In the genomic region with DNA sequence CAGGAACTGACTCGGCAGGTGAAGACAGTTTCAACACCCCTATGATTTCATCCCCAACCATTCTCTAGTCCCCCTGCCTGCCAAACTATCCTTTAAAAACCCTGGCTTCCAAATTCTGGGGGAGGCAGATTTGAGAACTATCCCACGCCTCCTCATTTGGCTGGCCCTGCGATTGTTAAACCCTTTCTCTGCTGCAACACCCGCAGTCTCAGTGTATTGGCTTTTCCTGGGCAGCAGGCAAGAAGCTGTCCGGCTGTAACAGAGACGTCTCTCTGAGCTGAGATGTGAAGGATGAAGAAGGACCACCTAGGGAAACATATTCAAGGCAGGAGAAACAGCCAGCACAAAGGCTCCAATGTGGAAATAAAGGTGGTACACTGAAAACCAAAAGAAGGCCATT, we compare ENCODE assay signal across 20 cellular contexts. TPM values are rescaled to one million over a fixed set of nuclear protein-coding genes. Genes with fewer than 3 reads are reported as not detected.
DNase-seq lines count a peak whose midpoint lies in the region; ATAC-seq and TF ChIP-seq lines count a peak whose summit lies in the region.
"Had no signal": no experiment of that assay in that cellular context is flagged by ENCODE, and none has a peak within 500 bp of the region (broad histone marks: within the 10 kb centered on the region; RNA-seq: fewer than 3 reads in every experiment).

No MANE protein-coding gene starts in this region.

- TF ChIP-seq CTCF in nephron (IDR thresholded peaks at IDR 0.05; ENCODE audit: unreplicated experiment in 3 of 3), result no peak
- no peak for TF ChIP-seq CTCF in GM20000 (IDR thresholded peaks at IDR 0.05; ENCODE audit: extremely low read depth, missing control alignments)

- no peak for DNase-seq in activated CD4-positive, alpha-beta T cell treated with anti-CD3 and anti-CD28 coated beads, Interleukin-2, amount 10 ng/mL, durations not matched to agents 24 days and 14 days
- DNase-seq in activated CD4-positive, alpha-beta T cell treated with anti-CD3 and anti-CD28 coated beads for 48 hours, result no peak
- DNase-seq in T-cell (no peak), GM20000 (ENCODE audit: low spot score) (no peak)
- DNase-seq: activated naive CD4-positive, alpha-beta T cell; activated T-cell treated with anti-CD3 and anti-CD28 coated beads for 4 hours; amniotic stem cell; brain microvascular endothelial cell; DMS 273 treated with DMSO at 0.1 percent for 48 hours; EL; HFFc6; mesenchymal stem cell; NCI-H1436 treated with DMSO at 0.1 percent for 48 hours; NCI-H446; psoas muscle; stimulated activated naive CD4-positive, alpha-beta T cell treated with Interleukin-2 at 50 U/mL for 16 hours; T-helper 1 cell had no signal

- H3K27ac Mint-ChIP-seq in activated CD4-positive, alpha-beta T cell treated with anti-CD3 and anti-CD28 coated beads, Interleukin-2, amount 10 ng/mL, durations not matched to agents 24 days and 14 days, result peak overlapping the region; percentile 20
- H3K27ac Mint-ChIP-seq in T-cell, result peak overlapping the region; percentile 26 to 60
- peak overlapping the region in 2 of 3 experiments; percentile 52 to 54 for H3K27ac Mint-ChIP-seq in nephron
- H3K27ac Mint-ChIP-seq: HFFc6 had no signal

- peaks cover 10% of the 10 kb centered on the region for H3K4me1 Mint-ChIP-seq in activated CD4-positive, alpha-beta T cell treated with anti-CD3 and anti-CD28 coated beads, Interleukin-2, amount 10 ng/mL, durations not matched to agents 24 days and 14 days
- H3K4me1 Mint-ChIP-seq in T-cell (peaks cover 15 to 26% (median 18%) of the 10 kb centered on the region in 3 donors), nephron (peaks cover 10% of the 10 kb centered on the region)

- ATAC-seq in T-cell (replicated peaks in 1 of 4), result no peak
- no peak for ATAC-seq in HG02571 (IDR thresholded peaks at IDR 0.05; ENCODE audit: unreplicated experiment)
- ATAC-seq: left lobe of liver, psoas muscle had no signal

- peaks cover 7% of the 10 kb centered on the region for H3K9me3 Mint-ChIP-seq in activated CD4-positive, alpha-beta T cell treated with anti-CD3 and anti-CD28 coated beads, Interleukin-2, amount 10 ng/mL, durations not matched to agents 24 days and 14 days
- H3K9me3 Mint-ChIP-seq in T-cell (peaks cover 0 to 8% (median 0%) of the 10 kb centered on the region in 3 donors), nephron (no peaks in the 10 kb centered on the region)

- POLR2A ChIA-PET in T-cell (lab: Charles Lee), result no interaction called here

- intact Hi-C loops in activated CD4-positive, alpha-beta T cell treated with anti-CD3 and anti-CD28 coated beads, Interleukin-2, amount 10 ng/mL, durations not matched to agents 24 days and 14 days (cut with micrococcal nuclease), result no loop called here

- no peak overlapping the region for H3K4me3 Mint-ChIP-seq in activated CD4-positive, alpha-beta T cell treated with anti-CD3 and anti-CD28 coated beads, Interleukin-2, amount 10 ng/mL, durations not matched to agents 24 days and 14 days
- H3K4me3 Mint-ChIP-seq in T-cell, result no peak overlapping the region
- no peak overlapping the region for H3K4me3 Mint-ChIP-seq in nephron
- H3K4me3 Mint-ChIP-seq: HFFc6 had no signal

- H3K27me3 Mint-ChIP-seq in activated CD4-positive, alpha-beta T cell treated with anti-CD3 and anti-CD28 coated beads, Interleukin-2, amount 10 ng/mL, durations not matched to agents 24 days and 14 days, result no peaks in the 10 kb centered on the region
- H3K27me3 Mint-ChIP-seq in T-cell (no peaks in the 10 kb centered on the region), nephron (ENCODE audit: low read depth) (no peaks in the 10 kb centered on the region)

- CTCF ChIA-PET in T-cell (lab: Charles Lee), result interaction anchor here in 1 of 2 donors (0.6 kb wide), 1 partner anchor 356 kb away, joined by 3 read pairs; no protein-coding TSS in a partner anchor

- peaks cover 75% of the 10 kb centered on the region for H3K36me3 Mint-ChIP-seq in activated CD4-positive, alpha-beta T cell treated with anti-CD3 and anti-CD28 coated beads, Interleukin-2, amount 10 ng/mL, durations not matched to agents 24 days and 14 days (ENCODE audit: low read depth)
- H3K36me3 Mint-ChIP-seq in T-cell (peaks cover 64% of the 10 kb centered on the region), nephron (ENCODE audit: low read depth) (peaks cover 77% of the 10 kb centered on the region)

RNA-seq across cellular contexts. Expression of a gene that starts 6.6 kb away (rescaled TPM):
- 53.3 and 61.2 TPM in 2 replicates for total RNA-seq in activated CD4-positive, alpha-beta T cell treated with anti-CD3 and anti-CD28 coated beads, Interleukin-2, amount 10 ng/mL, durations not matched to agents 24 days and 14 days
- total RNA-seq in T-cell, result 100 to 1,000 TPM in 2 of 5 donors, 10 to 100 TPM in 3; 73.0 to 123 (median 86.3) TPM

RNA-seq across cellular contexts. Expression of a gene that starts 15.4 kb away (rescaled TPM):
- total RNA-seq in activated CD4-positive, alpha-beta T cell treated with anti-CD3 and anti-CD28 coated beads, Interleukin-2, amount 10 ng/mL, durations not matched to agents 24 days and 14 days, result 18.0 and 19.9 TPM in 2 replicates
- total RNA-seq in T-cell, result 10 to 100 TPM; 40.5 to 54.9 (median 50.4) TPM

RNA-seq across cellular contexts. Expression of a gene that starts 24.0 kb away (rescaled TPM):
- 28.0 and 28.3 TPM in 2 replicates for total RNA-seq in activated CD4-positive, alpha-beta T cell treated with anti-CD3 and anti-CD28 coated beads, Interleukin-2, amount 10 ng/mL, durations not matched to agents 24 days and 14 days
- 10 to 100 TPM; 24.9 to 40.7 (median 35.1) TPM for total RNA-seq in T-cell

RNA-seq across cellular contexts. Expression of a gene that starts 37.7 kb away (rescaled TPM):
- 0.89 and 0.90 TPM in 2 replicates for total RNA-seq in activated CD4-positive, alpha-beta T cell treated with anti-CD3 and anti-CD28 coated beads, Interleukin-2, amount 10 ng/mL, durations not matched to agents 24 days and 14 days
- 1 to 10 TPM in 4 of 5 donors, under 1 TPM in 1; 0.99 to 5.6 (median 2.6) TPM for total RNA-seq in T-cell

RNA-seq across cellular contexts. Expression of a gene that starts 38.4 kb away (rescaled TPM):
- 29.9 and 32.4 TPM in 2 replicates for total RNA-seq in activated CD4-positive, alpha-beta T cell treated with anti-CD3 and anti-CD28 coated beads, Interleukin-2, amount 10 ng/mL, durations not matched to agents 24 days and 14 days
- total RNA-seq in T-cell, result 10 to 100 TPM in 1 of 5 donors, 1 to 10 TPM in 4; 6.8 to 16.7 (median 8.8) TPM
